8 cellular contexts compared by ENCODE assay signal in the genomic region with DNA sequence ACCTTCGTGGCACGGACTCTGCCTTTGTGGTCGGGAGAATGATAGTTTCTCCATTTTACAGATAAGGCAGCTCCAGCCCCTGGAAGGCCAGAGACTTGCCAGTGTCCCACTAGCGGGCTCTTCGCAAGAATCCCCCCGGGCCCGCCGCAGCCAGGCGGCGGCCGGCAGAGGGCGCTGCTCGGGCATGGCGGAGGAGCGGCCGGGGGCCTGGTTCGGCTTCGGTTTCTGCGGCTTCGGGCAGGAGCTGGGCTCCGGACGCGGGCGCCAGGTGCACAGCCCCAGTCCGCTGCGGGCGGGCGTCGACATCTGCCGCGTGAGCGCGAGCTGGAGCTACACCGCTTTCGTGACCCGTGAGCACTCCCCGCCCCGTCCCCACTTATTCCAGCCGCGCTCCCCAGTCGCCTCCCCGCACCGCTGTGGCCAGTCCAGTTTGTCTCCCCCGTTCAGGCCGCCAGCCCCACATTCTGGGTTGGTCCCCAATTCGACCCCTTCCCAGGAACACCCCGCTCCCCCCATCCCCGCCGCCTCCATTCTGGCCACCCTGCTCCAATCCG. TPM values are rescaled to one million over a fixed set of nuclear protein-coding genes. Genes with fewer than 3 reads are reported as not detected.
A peak's percentile ranks its signal among the peaks of the same experiment; 100 is the strongest.
DNase-seq lines count a peak whose midpoint lies in the region; ATAC-seq and TF ChIP-seq lines count a peak whose summit lies in the region.

No MANE protein-coding gene starts in this region.

- peak overlapping the region; percentile 29 to 60; a peak in 3 of 4 replicates for H4K8ac ChIP-seq in IMR-90 (ENCODE audit: low read depth in 2 of 2, low read length in 2 of 2)

- intact Hi-C loops in IMR-90 (cut with micrococcal nuclease) = loop anchor here (1.0 to 2.0 kb wide), 4 partner anchors 38 to 315 kb away; a partner anchor contains a TSS

- H3K4me1 ChIP-seq in IMR-90 (ENCODE audit: control insufficient read depth, insufficient read depth, low read length) = peaks cover 6% of the 10 kb centered on the region
- H3K4me1 ChIP-seq in cardiac muscle cell (ENCODE audit: low read depth) = peaks cover 9% of the 10 kb centered on the region
- H3K4me1 ChIP-seq in parathyroid adenoma = peaks cover 2% of the 10 kb centered on the region
- H3K4me1 ChIP-seq in tibial nerve = peaks cover 0 to 56% (median 24%) of the 10 kb centered on the region in 4 donors

- H2AK9ac ChIP-seq in IMR-90 (replicated peaks; ENCODE audit: low read depth, low read length, poor library complexity) = peak overlapping the region; percentile 60

- no peaks in the 10 kb centered on the region; the same call in 1 of the 2 replicates for H4K20me1 ChIP-seq in IMR-90 (ENCODE audit: insufficient read depth, low read length)

- dilution Hi-C loops in IMR-90 (cut with HindIII; ENCODE audit: low sequenced_read_pairs, unreplicated experiment) = no loop called here

- no peak overlapping the region for H2BK120ac ChIP-seq in IMR-90 (ENCODE audit: low read depth, low read length)

- in situ Hi-C loops in IMR-90 (cut with MboI; ENCODE audit: low sequenced_read_pairs) = loop anchor here (10.0 kb wide), 1 partner anchor 318 kb away; no protein-coding TSS in a partner anchor

- no peak overlapping the region for H2BK5ac ChIP-seq in IMR-90 (ENCODE audit: low read depth, low read length, poor library complexity, severe bottlenecking)

- H3K4me3 ChIP-seq in IMR-90 (ENCODE audit: insufficient read depth, low read depth, low read length) (peak overlapping the region; percentile 64), SK-N-MC (peak overlapping the region; percentile 76), cardiac muscle cell (peak overlapping the region; percentile 41), parathyroid adenoma (ENCODE audit: low read depth, low read length) (peak overlapping the region; percentile 61), tibial nerve (peak overlapping the region; percentile 44 to 71 (median 67))

- H3K36me3 ChIP-seq in IMR-90 (ENCODE audit: control insufficient read depth, insufficient read depth, low read length) (peaks cover 35% of the 10 kb centered on the region), SK-N-MC (ENCODE audit: insufficient read depth, low read length) (peaks cover 19% of the 10 kb centered on the region; the same call in 1 of the 2 replicates), cardiac muscle cell (peaks cover 8% of the 10 kb centered on the region), parathyroid adenoma (ENCODE audit: control insufficient read depth, insufficient read depth, low read length) (no peaks in the 10 kb centered on the region), tibial nerve (peaks cover 0 to 43% (median 5%) of the 10 kb centered on the region in 3 donors)

- H3K4me3 Mint-ChIP-seq in activated naive CD8-positive, alpha-beta T cell treated with anti-CD3 and anti-CD28 coated beads, Interleukin-2, amount 50 U/mL, for 24 hours = peak overlapping the region; percentile 84

- H4K5ac ChIP-seq in IMR-90 (ENCODE audit: low read depth, low read length) = no peak overlapping the region

- H3K27ac ChIP-seq in IMR-90 (ENCODE audit: insufficient read depth, low read length) (no peak overlapping the region; the same call in 1 of the 2 replicates), SK-N-MC (no peak overlapping the region), cardiac muscle cell (no peak overlapping the region), parathyroid adenoma (peak overlapping the region; percentile 22), tibial nerve (peak overlapping the region; percentile 10 to 82 (median 78))

- H3K56ac ChIP-seq in IMR-90 (ENCODE audit: extremely low read depth, insufficient read depth, low read length) = no peak overlapping the region

- H2AK5ac ChIP-seq in IMR-90 (ENCODE audit: low read depth, low read length) = 0 out of 2 replicates have a peak overlapping the region, but pooled peaks have one; percentile 3

- peak overlapping the region; percentile 79; the same call in 1 of the 2 replicates for H3K23ac ChIP-seq in IMR-90 (ENCODE audit: low read depth, low read length)

- H3K27me3 Mint-ChIP-seq in activated naive CD8-positive, alpha-beta T cell treated with anti-CD3 and anti-CD28 coated beads, Interleukin-2, amount 50 U/mL, for 24 hours = no peaks in the 10 kb centered on the region

- H3K79me1 ChIP-seq in IMR-90 (ENCODE audit: low read depth in 1 of 2, low read length in 2 of 2) = peaks cover 6 to 27% of the 10 kb centered on the region in 2 experiments; a peak in 3 of 4 replicates

- H3K4ac ChIP-seq in IMR-90 (ENCODE audit: low read depth, low read length) = peak overlapping the region; percentile 41

- H2AFZ ChIP-seq in IMR-90 (replicated peaks; ENCODE audit: low read length, poor library complexity) (peak overlapping the region; percentile 90), parathyroid adenoma (peak overlapping the region; percentile 89)

- H3K9me1 ChIP-seq in IMR-90 (ENCODE audit: insufficient read depth, low read length) = no peaks in the 10 kb centered on the region

- no peak overlapping the region for H2BK15ac ChIP-seq in IMR-90 (ENCODE audit: low read depth, low read length)

- H3K79me2 ChIP-seq in parathyroid adenoma = no peaks in the 10 kb centered on the region

- DNase-seq in COR-L47 (lab: John Stamatoyannopoulos, UW) (peak; percentile 85), IMR-90 (peak; percentile 70), SK-N-MC (ENCODE audit: low read depth, low spot score) (no peak), cardiac muscle cell (ENCODE audit: low read depth in 1 of 2, low spot score in 1 of 2) (peak; percentile 84 to 85), tibial nerve (ENCODE audit: low spot score in 2 of 2) (peak; percentile 63 to 76), cerebellar nuclear complex (lab: John Stamatoyannopoulos, UW) (no peak)
- peak; percentile 84 for DNase-seq in activated naive CD8-positive, alpha-beta T cell treated with anti-CD3 and anti-CD28 coated beads, Interleukin-2, amount 50 U/mL, for 24 hours

- H3K9ac ChIP-seq in IMR-90 (ENCODE audit: low read depth, low read length) (peak overlapping the region; percentile 51), SK-N-MC (ENCODE audit: insufficient read length) (peak overlapping the region; percentile 75), parathyroid adenoma (peak overlapping the region; percentile 43)

- no peak overlapping the region for H2BK20ac ChIP-seq in IMR-90 (ENCODE audit: low read depth, low read length)

- CTCF ChIA-PET in IMR-90 (lab: Yijun Ruan, JAX) = interaction anchor here (0.6 to 2.6 kb wide), 14 partner anchors 10 to 604 kb away, joined by 3 to 10 read pairs (median 5); a partner anchor contains a TSS

- no peak for TF ChIP-seq EP300 in tibial nerve (IDR thresholded peaks at IDR 0.05)

- POLR2A ChIA-PET in IMR-90 (lab: Charles Lee; ENCODE audit: unreplicated experiment) = interaction anchor here (0.6 kb wide), 1 partner anchor 25 kb away, joined by 4 read pairs; no protein-coding TSS in a partner anchor

- peak; percentile 46; the same call in 1 of the 2 replicates for TF ChIP-seq POLR2A in IMR-90 (IDR thresholded peaks at IDR 0.05; ENCODE audit: low read depth, low read length)
- TF ChIP-seq POLR2A in tibial nerve (IDR thresholded peaks at IDR 0.05) = no peak

- peaks cover 22% of the 10 kb centered on the region for H3K4me1 Mint-ChIP-seq in activated naive CD8-positive, alpha-beta T cell treated with anti-CD3 and anti-CD28 coated beads, Interleukin-2, amount 50 U/mL, for 24 hours

- H3K27ac Mint-ChIP-seq in activated naive CD8-positive, alpha-beta T cell treated with anti-CD3 and anti-CD28 coated beads, Interleukin-2, amount 50 U/mL, for 24 hours = no peak overlapping the region

- peak; percentile 46 for ATAC-seq in IMR-90 (ENCODE audit: low read depth)
- ATAC-seq in activated naive CD8-positive, alpha-beta T cell treated with anti-CD3 and anti-CD28 coated beads, Interleukin-2, amount 50 U/mL, for 24 hours = no peak

- H4K91ac ChIP-seq in IMR-90 (ENCODE audit: insufficient read depth, low read depth, low read length) = no peak overlapping the region; the same call in 1 of the 2 replicates

- no peaks in the 10 kb centered on the region for H3K27me3 ChIP-seq in IMR-90 (ENCODE audit: control insufficient read depth, insufficient read depth, low read length)
- H3K27me3 ChIP-seq in cardiac muscle cell = no peaks in the 10 kb centered on the region
- H3K27me3 ChIP-seq in parathyroid adenoma (ENCODE audit: control insufficient read depth, insufficient read depth, low read length) = no peaks in the 10 kb centered on the region
- H3K27me3 ChIP-seq in tibial nerve = no peaks in the 10 kb centered on the region

- H3K9me3 Mint-ChIP-seq in activated naive CD8-positive, alpha-beta T cell treated with anti-CD3 and anti-CD28 coated beads, Interleukin-2, amount 50 U/mL, for 24 hours = no peaks in the 10 kb centered on the region

- BruUV-seq in IMR-90 (replicated peaks; lab: Mats Ljungman, UMichigan) = no TSS peak

- TF ChIP-seq CTCF in IMR-90 (conservative IDR thresholded peaks at IDR 0.05; ENCODE audit: low read depth, low read length) = peak; percentile 92
- peak; percentile 98 for TF ChIP-seq CTCF in cardiac muscle cell (IDR thresholded peaks at IDR 0.05; ENCODE audit: low read depth, low read length)
- TF ChIP-seq CTCF in parathyroid adenoma (IDR thresholded peaks at IDR 0.05) = peak; percentile 88
- peak; percentile 94 to 97 (median 95) for TF ChIP-seq CTCF in tibial nerve (IDR thresholded peaks at IDR 0.05)

- H3K36me3 Mint-ChIP-seq in activated naive CD8-positive, alpha-beta T cell treated with anti-CD3 and anti-CD28 coated beads, Interleukin-2, amount 50 U/mL, for 24 hours (ENCODE audit: low read depth) = peaks cover 30% of the 10 kb centered on the region

- H3K9me3 ChIP-seq in IMR-90 (ENCODE audit: control insufficient read depth, insufficient read depth, low read length) = no peaks in the 10 kb centered on the region
- H3K9me3 ChIP-seq in SK-N-MC (ENCODE audit: low read depth, low read length) = no peaks in the 10 kb centered on the region
- no peaks in the 10 kb centered on the region for H3K9me3 ChIP-seq in cardiac muscle cell (ENCODE audit: low read depth)
- no peaks in the 10 kb centered on the region for H3K9me3 ChIP-seq in parathyroid adenoma (ENCODE audit: control insufficient read depth, low read length)
- no peaks in the 10 kb centered on the region for H3K9me3 ChIP-seq in tibial nerve

- H3K18ac ChIP-seq in IMR-90 (ENCODE audit: low read depth, low read length) = no peak overlapping the region

- peak overlapping the region; percentile 72 for H3K4me2 ChIP-seq in IMR-90 (ENCODE audit: low read depth, low read length)
- peak overlapping the region; percentile 90 for H3K4me2 ChIP-seq in parathyroid adenoma (ENCODE audit: low read length)

- peak; percentile 61 for TF ChIP-seq RAD21 in IMR-90 (IDR thresholded peaks at IDR 0.05; ENCODE audit: low read length)

- WGBS in IMR-90 (ENCODE audit: extremely low coverage in 2 of 2, insufficient read length in 1 of 2), 2 experiments = 1% methylated on average over 24 of the region's 50 CpGs; no CpG with 5 or more reads in 1 of the 2 experiments
- WGBS in tibial nerve, 2 donors = 1 to 7% methylated on average over 34 to 38 of the region's 50 CpGs

- H3K14ac ChIP-seq in IMR-90 (replicated peaks; ENCODE audit: low read depth, low read length) = no peak overlapping the region

RNA-seq across cellular contexts. Expression of a gene that starts 1.9 kb away (rescaled TPM):
- total RNA-seq in IMR-90 (2012; rRNA removed) (3.9 and 4.4 TPM in 2 replicates), cardiac muscle cell (18.6 and 43.0 TPM in 2 replicates), tibial nerve (10 to 100 TPM in 3 of 4 donors, 1 to 10 TPM in 1; 8.7 to 15.9 (median 12.5) TPM)
- polyA plus RNA-seq in IMR-90 (2012; rRNA removed) (9.9 TPM in 2 replicates), cardiac muscle cell (32.8 and 50.6 TPM in 2 replicates)
- 10.6 and 11.0 TPM in 2 replicates for polyA plus RNA-seq in IMR-90 (2012; cell fraction: cytosol; rRNA removed)
- 36.7 and 43.3 TPM in 2 replicates for polyA plus RNA-seq in IMR-90 (2012; cell fraction: nucleus; rRNA removed; ENCODE audit: low replicate concordance)

RNA-seq across cellular contexts. Expression of a gene that starts 21.5 kb away (rescaled TPM):
- total RNA-seq in IMR-90 (2012; rRNA removed) (85.3 and 100 TPM in 2 replicates), cardiac muscle cell (61.8 and 68.2 TPM in 2 replicates), tibial nerve (10 to 100 TPM; 47.7 to 64.2 (median 58.4) TPM)
- polyA plus RNA-seq in IMR-90 (2012; rRNA removed) (68.9 and 77.5 TPM in 2 replicates), cardiac muscle cell (52.5 and 61.1 TPM in 2 replicates)
- polyA plus RNA-seq in IMR-90 (2012; cell fraction: cytosol; rRNA removed) = 58.6 and 77.5 TPM in 2 replicates
- 120 and 174 TPM in 2 replicates for polyA plus RNA-seq in IMR-90 (2012; cell fraction: nucleus; rRNA removed; ENCODE audit: low replicate concordance)

RNA-seq across cellular contexts. Expression of a gene that starts 24.3 kb away (rescaled TPM):
- total RNA-seq in IMR-90 (2012; rRNA removed) (7.2 and 7.9 TPM in 2 replicates), cardiac muscle cell (31.2 and 32.5 TPM in 2 replicates), tibial nerve (10 to 100 TPM; 16.5 to 22.5 (median 18.7) TPM)
- polyA plus RNA-seq in IMR-90 (2012; rRNA removed) (10.7 and 10.8 TPM in 2 replicates), cardiac muscle cell (22.5 and 24.9 TPM in 2 replicates)
- 13.8 and 14.7 TPM in 2 replicates for polyA plus RNA-seq in IMR-90 (2012; cell fraction: cytosol; rRNA removed)
- 11.7 and 12.4 TPM in 2 replicates for polyA plus RNA-seq in IMR-90 (2012; cell fraction: nucleus; rRNA removed; ENCODE audit: low replicate concordance)

RNA-seq across cellular contexts. Expression of a gene that starts 37.7 kb away (rescaled TPM):
- 148 and 208 TPM in 2 replicates for total RNA-seq in IMR-90 (2012; rRNA removed)
- 131 and 132 TPM in 2 replicates for polyA plus RNA-seq in IMR-90 (2012; rRNA removed)
- 52.1 and 66.7 TPM in 2 replicates for polyA plus RNA-seq in IMR-90 (2012; cell fraction: cytosol; rRNA removed)
- polyA plus RNA-seq in IMR-90 (2012; cell fraction: nucleus; rRNA removed; ENCODE audit: low replicate concordance) = 96.3 and 151 TPM in 2 replicates
- total RNA-seq in cardiac muscle cell = 25.5 and 209 TPM in 2 replicates
- polyA plus RNA-seq in cardiac muscle cell = 20.1 and 131 TPM in 2 replicates
- 10 to 100 TPM; 12.1 to 31.0 (median 14.9) TPM for total RNA-seq in tibial nerve

RNA-seq across cellular contexts. Expression of a gene that starts 53.5 kb away (rescaled TPM):
- total RNA-seq in IMR-90 (2012; rRNA removed) (3.4 and 6.1 TPM in 2 replicates), cardiac muscle cell (31.9 and 53.0 TPM in 2 replicates), tibial nerve (100 to 1,000 TPM in 3 of 4 donors, 10 to 100 TPM in 1; 83.5 to 178 (median 128) TPM)
- polyA plus RNA-seq in IMR-90 (2012; rRNA removed) (52.5 and 55.5 TPM in 2 replicates), cardiac muscle cell (54.3 and 66.3 TPM in 2 replicates)
- 22.5 and 26.8 TPM in 2 replicates for polyA plus RNA-seq in IMR-90 (2012; cell fraction: cytosol; rRNA removed)
- 104 and 294 TPM in 2 replicates for polyA plus RNA-seq in IMR-90 (2012; cell fraction: nucleus; rRNA removed; ENCODE audit: low replicate concordance)

Comparison
In these comparisons a context has a peak if more than half of its experiments do, and no peak if none do; other contexts are left out.
1. DNase-seq: peak in COR-L47 (single experiment), IMR-90 (single experiment), activated naive CD8-positive, alpha-beta T cell treated with anti-CD3 and anti-CD28 coated beads, Interleukin-2, amount 50 U/mL, for 24 hours (single experiment), cardiac muscle cell (2 of 2) and tibial nerve (2 of 2); none in SK-N-MC (single experiment) and cerebellar nuclear complex (0 of 2).
2. H3K27ac ChIP-seq: peak in parathyroid adenoma (single experiment) and tibial nerve (4 of 4); none in IMR-90 (single experiment), SK-N-MC (single experiment) and cardiac muscle cell (single experiment).
3. Peak in every context shown above with its lines, with median percentiles within 50 percentile points of each other: H3K4me3 ChIP-seq, H3K9ac ChIP-seq and CTCF ChIP-seq.